15 cellular contexts compared by ENCODE assay signal in the genomic region with DNA sequence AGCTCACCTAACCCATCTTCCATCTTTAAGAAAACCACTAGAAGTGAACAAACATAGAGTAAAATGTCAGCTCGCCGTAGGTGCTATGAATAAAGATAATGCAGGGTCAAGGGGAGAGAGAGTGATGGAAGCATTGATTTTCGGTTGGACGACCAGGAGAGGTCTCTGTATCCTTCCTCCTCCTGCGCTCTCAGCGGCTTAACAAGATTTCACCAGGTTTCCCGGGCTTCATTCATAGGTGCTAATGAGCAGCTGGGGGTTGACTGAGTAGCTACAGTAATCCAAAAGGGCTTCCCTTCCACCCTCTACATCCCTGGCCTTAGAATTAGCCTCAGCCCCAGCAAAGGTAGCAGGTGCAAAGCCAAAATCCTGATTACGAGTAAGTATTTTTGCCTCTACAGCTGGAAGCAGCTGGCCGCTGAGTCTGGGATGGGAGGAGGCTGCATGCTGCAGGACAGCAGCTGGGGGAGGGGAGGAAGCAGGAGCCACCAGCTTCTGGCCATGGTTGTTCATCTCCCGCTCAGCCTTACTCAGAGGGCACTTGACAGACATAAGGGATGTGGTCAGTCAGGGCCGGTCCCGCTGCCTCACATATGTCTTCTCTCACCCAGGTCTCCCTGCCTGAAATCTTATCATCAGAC.
DNase-seq lines count a peak whose midpoint lies in the region; ATAC-seq and TF ChIP-seq lines count a peak whose summit lies in the region.
"Had no signal": no experiment of that assay in that cellular context is flagged by ENCODE, and none has a peak within 500 bp of the region (broad histone marks: within the 10 kb centered on the region; RNA-seq: fewer than 3 reads in every experiment).

No MANE protein-coding gene starts in this region.

- H4K20me1 ChIP-seq in fibroblast of lung (ENCODE audit: control insufficient read depth, extremely low read depth, insufficient read depth, low read length): no peaks in the 10 kb centered on the region

- H3K9ac ChIP-seq in fibroblast of lung (ENCODE audit: insufficient read depth, low read length) (no peak overlapping the region), mesendoderm (ENCODE audit: low read length) (no peak overlapping the region)

- H3K27ac ChIP-seq in AG04450 (ENCODE audit: low read depth, low read length) (no peak overlapping the region), fibroblast of lung (ENCODE audit: insufficient read depth, low read length) (no peak overlapping the region), mesendoderm (ENCODE audit: low read depth, low read length) (no peak overlapping the region)

- H3K4me2 ChIP-seq in fibroblast of lung (ENCODE audit: extremely low read depth, insufficient read depth, low read length) (no peak overlapping the region), mesendoderm (ENCODE audit: low read length) (no peak overlapping the region)

- peak; percentile 6; the same call in 1 of the 2 replicates for TF ChIP-seq CTCF in AG04450 (IDR thresholded peaks at IDR 0.05; ENCODE audit: low read depth, low read length)
- no peak for TF ChIP-seq CTCF in fibroblast of lung (conservative IDR thresholded peaks at IDR 0.05 in 1 of 2, IDR thresholded peaks at IDR 0.05 in 1 of 2; ENCODE audit: low read depth in 1 of 2, low read length in 2 of 2)

- H3K4me3 ChIP-seq in AG04450 (ENCODE audit: low read depth, low read length) (no peak overlapping the region), fibroblast of lung (replicated peaks in 1 of 4; ENCODE audit: control extremely low read depth in 1 of 4, insufficient read depth in 1 of 4, low read depth in 3 of 4, low read length in 4 of 4) (no peak overlapping the region), mesendoderm (ENCODE audit: low read length) (no peak overlapping the region)
- H3K4me3 ChIP-seq: lung had no signal

- POLR2A ChIA-PET in AG04450 (lab: Yijun Ruan, JAX): no interaction called here

- no peak overlapping the region for H2AK5ac ChIP-seq in mesendoderm (ENCODE audit: low read length)

- H3K9me3 ChIP-seq in AG04450 (ENCODE audit: control insufficient read depth, insufficient read depth, low read length) (no peaks in the 10 kb centered on the region), fibroblast of lung (ENCODE audit: control insufficient read depth, insufficient read depth, low read depth, low read length) (no peaks in the 10 kb centered on the region)

- WGBS in mesendoderm (ENCODE audit: extremely low coverage, insufficient coverage, low lambda C conversion rate): no CpG with 5 or more reads among the region's 12 CpGs

- H3K79me2 ChIP-seq in fibroblast of lung (ENCODE audit: control insufficient read depth, insufficient read depth, low read length) (no peaks in the 10 kb centered on the region), mesendoderm (ENCODE audit: control insufficient read depth, insufficient read depth, low read length) (no peaks in the 10 kb centered on the region)

- no peak overlapping the region for H4K8ac ChIP-seq in mesendoderm (ENCODE audit: low read depth, low read length)

- H3K4ac ChIP-seq in mesendoderm (ENCODE audit: low read depth, low read length): no peak overlapping the region

- DNase-seq in AG04450 (ENCODE audit: low read depth, low spot score) (no peak), NCI-H524 (lab: John Stamatoyannopoulos, UW) (peak; percentile 77 to 89), fibroblast of lung (ENCODE audit: low read depth in 2 of 2) (peak; percentile 22 to 44), mesendoderm (peak; percentile 80), kidney tubule cell (ENCODE audit: low spot score) (no peak)
- DNase-seq in stimulated activated CD4-positive, alpha-beta T cell treated with anti-CD3 and anti-CD28 coated beads, Interleukin-4, amount 100 ng/mL, for 1 hour: no peak
- DNase-seq in activated T-cell treated with anti-CD3 and anti-CD28 coated beads, Interleukin-2, amount 50 U/mL, for 1 hour: no peak
- DNase-seq: activated CD8-positive, alpha-beta memory T cell treated with anti-CD3 and anti-CD28 coated beads, Interleukin-2, amount 50 U/mL, for 4 hours; activated naive CD4-positive, alpha-beta T cell treated with anti-CD3 and anti-CD28 coated beads for 36 hours; CD8-positive, alpha-beta memory T cell; NCI-H1092; NCI-H2171 treated with DMSO at 0.1 percent for 48 hours; stimulated activated CD4-positive, alpha-beta T cell treated with anti-CD3 and anti-CD28 coated beads, Interleukin-4, amount 100 ng/mL, for 4 hours had no signal

- H3K4me1 ChIP-seq in fibroblast of lung (ENCODE audit: control insufficient read depth, extremely low read depth, insufficient read depth, low read length) (no peaks in the 10 kb centered on the region), mesendoderm (ENCODE audit: control insufficient read depth, low read depth, low read length) (peaks cover 3% of the 10 kb centered on the region)

- no peak overlapping the region for H2BK15ac ChIP-seq in mesendoderm (replicated peaks; ENCODE audit: low read depth)

- H2AFZ ChIP-seq in fibroblast of lung (ENCODE audit: low read length): no peak overlapping the region

- no peaks in the 10 kb centered on the region for H3K79me1 ChIP-seq in mesendoderm (ENCODE audit: low read length)

- no peak for ATAC-seq in HG03025 (IDR thresholded peaks at IDR 0.05; ENCODE audit: low FRiP score, unreplicated experiment)

- CTCF ChIA-PET in AG04450 (lab: Charles Lee): interaction anchor here (0.7 to 7.0 kb wide), 9 partner anchors 153 to 579 kb away, joined by 3 to 98 read pairs (median 5); no protein-coding TSS in a partner anchor

- no peak overlapping the region for H4K5ac ChIP-seq in mesendoderm (ENCODE audit: low read length)

- peaks cover 6% of the 10 kb centered on the region for H3K27me3 ChIP-seq in AG04450 (ENCODE audit: control insufficient read depth, insufficient read depth, low read length)
- H3K27me3 ChIP-seq in fibroblast of lung (ENCODE audit: control insufficient read depth, insufficient read depth, low read length): no peaks in the 10 kb centered on the region
- no peaks in the 10 kb centered on the region for H3K27me3 ChIP-seq in mesendoderm (ENCODE audit: insufficient read depth, low read length, poor library complexity)

- H2BK120ac ChIP-seq in mesendoderm (ENCODE audit: low read depth, low read length): no peak overlapping the region

- no peak overlapping the region for H3K18ac ChIP-seq in mesendoderm (ENCODE audit: low read length)

- H3K56ac ChIP-seq in mesendoderm (ENCODE audit: low read length): no peak overlapping the region

- H3K23ac ChIP-seq in mesendoderm (ENCODE audit: low read length): no peak overlapping the region

- H3K36me3 ChIP-seq in fibroblast of lung (ENCODE audit: control insufficient read depth, insufficient read depth, low read length) (no peaks in the 10 kb centered on the region), mesendoderm (ENCODE audit: control insufficient read depth, insufficient read depth, low read length) (no peaks in the 10 kb centered on the region)

- no peak overlapping the region for H2BK5ac ChIP-seq in mesendoderm (ENCODE audit: low read length)

Comparison
In these comparisons a context has a peak if more than half of its experiments do, and no peak if none do; other contexts are left out.
1. DNase-seq: peak in NCI-H524 (2 of 2), fibroblast of lung (2 of 2) and mesendoderm (single experiment); none in AG04450 (single experiment), stimulated activated CD4-positive, alpha-beta T cell treated with anti-CD3 and anti-CD28 coated beads, Interleukin-4, amount 100 ng/mL, for 1 hour (single experiment), kidney tubule cell (single experiment) and activated T-cell treated with anti-CD3 and anti-CD28 coated beads, Interleukin-2, amount 50 U/mL, for 1 hour (single experiment).